Comparison of ENCODE assay signal across 5 cellular contexts in the genomic region with DNA sequence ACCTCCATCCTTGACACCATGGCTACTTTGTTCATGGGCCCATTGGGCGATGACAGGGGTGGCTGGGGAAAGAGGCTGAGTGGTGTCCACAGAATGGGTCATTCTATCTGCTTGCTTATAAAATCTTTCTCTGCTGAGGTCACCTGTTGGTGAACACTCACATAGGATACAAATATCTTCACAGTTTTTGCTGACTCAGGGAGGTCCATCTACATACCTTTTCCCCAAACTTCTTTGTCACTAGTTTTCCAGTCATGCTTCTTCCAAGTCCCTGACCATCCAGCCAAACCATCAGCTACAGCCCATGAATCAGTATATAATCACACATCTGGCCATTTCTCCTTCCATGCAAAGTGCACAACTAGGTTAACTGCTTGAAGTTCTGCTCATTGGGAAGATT.
DNase-seq lines count a peak whose midpoint lies in the region; ATAC-seq, FAIRE-seq and TF ChIP-seq lines count a peak whose summit lies in the region.
"Not testable (repeated sequence)": the region's sequence is repeated elsewhere in the genome, so short reads cannot be mapped to it uniquely, and the experiment has no call there.

No MANE protein-coding gene starts in this region.

- H3K9me3 Mint-ChIP-seq in neural crest cell, result peaks cover 10% of the 10 kb centered on the region

- H3K9me1 ChIP-seq in IMR-90 (ENCODE audit: insufficient read depth, low read length); K562 (ENCODE audit: control insufficient read depth, insufficient read depth, low read length): not testable (repeated sequence)

- not testable (repeated sequence) for H3K79me2 ChIP-seq in K562 (ENCODE audit: control insufficient read depth, insufficient read depth, low read length); HepG2 (ENCODE audit: insufficient read depth, low read length)

- not testable (repeated sequence) for BruUV-seq in IMR-90 (replicated peaks; lab: Mats Ljungman, UMichigan); K562 (replicated peaks; lab: Mats Ljungman, UMichigan); HepG2 (replicated peaks; lab: Mats Ljungman, UMichigan)

- WGBS in A549 (ENCODE audit: missing lambda C conversion rate), result 0% methylated on average over 1 of the region's 1 CpG
- no CpG with 5 or more reads among the region's 1 CpG for WGBS in IMR-90 (ENCODE audit: extremely low coverage in 2 of 2, insufficient read length in 1 of 2), 2 experiments
- WGBS in K562 (ENCODE audit: insufficient coverage, low coverage, missing lambda C conversion rate), result 0% methylated on average over 1 of the region's 1 CpG
- WGBS in HepG2 (ENCODE audit: low lambda C conversion rate), result no CpG with 5 or more reads among the region's 1 CpG

- not testable (repeated sequence) for H3K4me3 ChIP-seq in A549; IMR-90 (ENCODE audit: insufficient read depth, low read depth, low read length); K562; HepG2 (replicated peaks in 1 of 3; ENCODE audit: insufficient read depth in 1 of 3, low read depth in 2 of 3, low read length in 3 of 3)

- TF ChIP-seq POLR2A in A549 (IDR thresholded peaks at IDR 0.05; ENCODE audit: low read length); IMR-90 (IDR thresholded peaks at IDR 0.05; ENCODE audit: low read depth, low read length); K562 (conservative IDR thresholded peaks at IDR 0.05); HepG2 (IDR thresholded peaks at IDR 0.05; ENCODE audit: insufficient read depth in 1 of 2, low read depth in 2 of 2, low read length in 2 of 2): not testable (repeated sequence)

- H3K27me3 Mint-ChIP-seq in neural crest cell (ENCODE audit: low read depth), result not testable (repeated sequence)

- not testable (repeated sequence) for H3K9ac ChIP-seq in IMR-90 (ENCODE audit: low read depth, low read length); K562 (ENCODE audit: insufficient read depth in 1 of 2, low read depth in 2 of 2, low read length in 2 of 2); HepG2 (ENCODE audit: insufficient read depth, low read depth, low read length)

- not testable (repeated sequence) for H3K4me2 ChIP-seq in A549; IMR-90 (ENCODE audit: low read depth, low read length); K562 (ENCODE audit: insufficient read depth, low read length); HepG2 (ENCODE audit: low read depth, low read length)

- not testable (repeated sequence) for H3K27me3 ChIP-seq in IMR-90 (ENCODE audit: control insufficient read depth, insufficient read depth, low read length); K562 (ENCODE audit: control insufficient read depth in 2 of 2, insufficient read depth in 2 of 2, low read length in 2 of 2); HepG2 (ENCODE audit: control insufficient read depth in 1 of 2, insufficient read depth in 2 of 2, low read length in 2 of 2)

- not testable (repeated sequence) for H3K4ac ChIP-seq in IMR-90 (ENCODE audit: low read depth, low read length)

- not testable (repeated sequence) for H2AFZ ChIP-seq in IMR-90 (replicated peaks; ENCODE audit: low read length, poor library complexity); K562 (ENCODE audit: low read depth, low read length); HepG2 (ENCODE audit: low read length)

- in situ Hi-C loops in IMR-90 (cut with MboI; ENCODE audit: low sequenced_read_pairs); K562 (cut with MboI); HepG2 (cut with HindIII; ENCODE audit: extremely low pct_ligation_motif_present, low pct_unique_long_range_greater_than_20kb): not testable (repeated sequence)

- TF ChIP-seq RAD21 in A549 (conservative IDR thresholded peaks at IDR 0.05 in 1 of 2, IDR thresholded peaks at IDR 0.05 in 1 of 2); IMR-90 (IDR thresholded peaks at IDR 0.05; ENCODE audit: low read length); K562 (CRISPR knock-in tag; conservative IDR thresholded peaks at IDR 0.05 in 1 of 2, IDR thresholded peaks at IDR 0.05 in 1 of 2); HepG2 (CRISPR knock-in tag; IDR thresholded peaks at IDR 0.05): not testable (repeated sequence)

- not testable (repeated sequence) for H2BK20ac ChIP-seq in IMR-90 (ENCODE audit: low read depth, low read length)

- not testable (repeated sequence) for H2AK9ac ChIP-seq in IMR-90 (replicated peaks; ENCODE audit: low read depth, low read length, poor library complexity)

- H3K18ac ChIP-seq in IMR-90 (ENCODE audit: low read depth, low read length), result not testable (repeated sequence)

- DNase-seq in A549 (ENCODE audit: low read depth in 1 of 2, low spot score in 1 of 2); IMR-90; K562 (ENCODE audit: extremely low read depth in 1 of 4, low spot score in 3 of 4); HepG2 (ENCODE audit: low spot score); neural crest cell (ENCODE audit: low read depth, low spot score): not testable (repeated sequence)

- not testable (repeated sequence) for H3K23ac ChIP-seq in IMR-90 (ENCODE audit: low read depth, low read length)

- ATAC-seq in A549; IMR-90 (ENCODE audit: low read depth); K562; HepG2: not testable (repeated sequence)

- H3K4me1 ChIP-seq in A549; IMR-90 (ENCODE audit: control insufficient read depth, insufficient read depth, low read length); K562 (replicated peaks in 1 of 2; ENCODE audit: control insufficient read depth in 2 of 2, insufficient read depth in 2 of 2, low read length in 2 of 2); HepG2 (ENCODE audit: insufficient read depth, low read length): not testable (repeated sequence)

- H3K27ac ChIP-seq in A549; IMR-90 (ENCODE audit: insufficient read depth, low read length); K562 (ENCODE audit: extremely low read depth, low read depth, low read length); HepG2 (ENCODE audit: extremely low read length, insufficient read depth, low read length): not testable (repeated sequence)

- H3K36me3 ChIP-seq in IMR-90 (ENCODE audit: control insufficient read depth, insufficient read depth, low read length); K562 (ENCODE audit: control insufficient read depth, insufficient read depth, low read length); HepG2 (replicated peaks in 1 of 2; ENCODE audit: control insufficient read depth in 1 of 2, insufficient read depth in 2 of 2, low read length in 2 of 2): not testable (repeated sequence)

- not testable (repeated sequence) for H2BK5ac ChIP-seq in IMR-90 (ENCODE audit: low read depth, low read length, poor library complexity, severe bottlenecking)

- not testable (repeated sequence) for H2BK15ac ChIP-seq in IMR-90 (ENCODE audit: low read depth, low read length)

- H3K9me3 ChIP-seq in A549; IMR-90 (ENCODE audit: control insufficient read depth, insufficient read depth, low read length); K562 (replicated peaks; ENCODE audit: control insufficient read depth, insufficient read depth, low read depth, low read length); HepG2 (ENCODE audit: low read length): not testable (repeated sequence)

- H3K36me3 Mint-ChIP-seq in neural crest cell (ENCODE audit: low read depth), result peaks cover 17% of the 10 kb centered on the region

- dilution Hi-C loops in IMR-90 (cut with HindIII; ENCODE audit: low sequenced_read_pairs, unreplicated experiment), result not testable (repeated sequence)

- not testable (repeated sequence) for FAIRE-seq in A549 (lab: Jason Lieb, UNC); K562 (lab: Jason Lieb, UNC); HepG2 (lab: Jason Lieb, UNC)

- not testable (repeated sequence) for H3K79me1 ChIP-seq in IMR-90 (ENCODE audit: low read depth in 1 of 2, low read length in 2 of 2)

- POLR2A ChIA-PET in A549 (lab: Yijun Ruan, JAX); IMR-90 (lab: Charles Lee; ENCODE audit: unreplicated experiment); K562 (lab: Yijun Ruan, JAX); HepG2 (lab: Yijun Ruan, JAX): not testable (repeated sequence)

- H4K91ac ChIP-seq in IMR-90 (ENCODE audit: insufficient read depth, low read depth, low read length), result not testable (repeated sequence)

- CTCF ChIA-PET in A549 (lab: Yijun Ruan, JAX), result interaction anchor here (0.6 kb wide), 1 partner anchor 1114 kb away, joined by 3 read pairs; no protein-coding TSS in a partner anchor
- CTCF ChIA-PET in IMR-90 (lab: Yijun Ruan, JAX); K562 (lab: Yijun Ruan, JAX; ENCODE audit: low intra/inter-chr PET ratio); HepG2 (lab: Yijun Ruan, JAX; ENCODE audit: low intra/inter-chr PET ratio, low total read pairs): not testable (repeated sequence)

- TF ChIP-seq CTCF in A549 (IDR thresholded peaks at IDR 0.05); IMR-90 (conservative IDR thresholded peaks at IDR 0.05; ENCODE audit: low read depth, low read length); K562 (IDR thresholded peaks at IDR 0.05 in 2 of 3, conservative IDR thresholded peaks at IDR 0.05 in 1 of 3; ENCODE audit: insufficient read depth in 2 of 3, low read depth in 1 of 3, low read length in 3 of 3); HepG2 (CRISPR knock-in tag; IDR thresholded peaks at IDR 0.05); neural crest cell (conservative IDR thresholded peaks at IDR 0.05): not testable (repeated sequence)

- not testable (repeated sequence) for TF ChIP-seq EP300 in A549 (IDR thresholded peaks at IDR 0.05); K562 (IDR thresholded peaks at IDR 0.05; ENCODE audit: low read length); HepG2 (IDR thresholded peaks at IDR 0.05; ENCODE audit: low read depth in 2 of 2, low read length in 2 of 2); HepG2 (CRISPR knock-in tag; IDR thresholded peaks at IDR 0.05; ENCODE audit: borderline replicate concordance)

- not testable (repeated sequence) for H3K14ac ChIP-seq in IMR-90 (replicated peaks; ENCODE audit: low read depth, low read length)

- not testable (repeated sequence) for H2AK5ac ChIP-seq in IMR-90 (ENCODE audit: low read depth, low read length)

- H3K27ac Mint-ChIP-seq in neural crest cell (ENCODE audit: unreplicated experiment), result peak overlapping the region; percentile 64

- not testable (repeated sequence) for H4K5ac ChIP-seq in IMR-90 (ENCODE audit: low read depth, low read length)

- not testable (repeated sequence) for H4K20me1 ChIP-seq in IMR-90 (ENCODE audit: insufficient read depth, low read length); K562 (replicated peaks; ENCODE audit: control insufficient read depth, insufficient read depth, low read length); HepG2 (ENCODE audit: insufficient read depth, low read length)

- H3K4me3 Mint-ChIP-seq in neural crest cell, result not testable (repeated sequence)

- H3K4me1 Mint-ChIP-seq in neural crest cell, result not testable (repeated sequence)

- not testable (repeated sequence) for H4K8ac ChIP-seq in IMR-90 (ENCODE audit: low read depth in 2 of 2, low read length in 2 of 2)

- H3K56ac ChIP-seq in IMR-90 (ENCODE audit: extremely low read depth, insufficient read depth, low read length), result not testable (repeated sequence)

- not testable (repeated sequence) for H2BK120ac ChIP-seq in IMR-90 (ENCODE audit: low read depth, low read length)

- intact Hi-C loops in IMR-90 (cut with micrococcal nuclease); K562 (cut with micrococcal nuclease); HepG2 (cut with micrococcal nuclease; ENCODE audit: unreplicated experiment): not testable (repeated sequence)
